Comparison of ENCODE assay signal across 5 cellular contexts in the genomic region with DNA sequence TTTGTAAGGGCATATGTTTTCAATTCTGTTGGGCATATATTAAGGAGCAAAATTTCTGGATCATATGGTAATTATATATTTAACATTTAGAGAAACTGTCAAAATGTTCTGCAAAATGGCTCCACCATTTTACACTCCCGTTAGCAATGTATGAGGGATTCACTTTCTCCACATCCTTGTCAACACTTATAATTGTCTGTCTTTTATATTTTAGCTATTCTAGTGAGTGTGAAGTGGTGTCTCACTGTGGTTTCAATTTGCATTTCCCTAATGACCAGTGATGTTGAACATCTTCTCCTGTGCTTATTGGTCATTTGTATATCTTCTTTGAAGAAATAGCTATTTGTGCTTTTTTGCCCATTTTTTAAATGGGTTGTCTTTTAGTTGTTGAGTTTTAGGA.
"Had no signal": no experiment of that assay in that cellular context is flagged by ENCODE, and none has a peak within 500 bp of the region (broad histone marks: within the 10 kb centered on the region; RNA-seq: fewer than 3 reads in every experiment).

No MANE protein-coding gene starts in this region.

- H3K4me3 ChIP-seq: GM12878 had no signal

- FAIRE-seq: G401.6, GM12878, GM12891, GM12892, GM19239 had no signal
